ENCODE assay signal across 17 cellular contexts in the genomic region with DNA sequence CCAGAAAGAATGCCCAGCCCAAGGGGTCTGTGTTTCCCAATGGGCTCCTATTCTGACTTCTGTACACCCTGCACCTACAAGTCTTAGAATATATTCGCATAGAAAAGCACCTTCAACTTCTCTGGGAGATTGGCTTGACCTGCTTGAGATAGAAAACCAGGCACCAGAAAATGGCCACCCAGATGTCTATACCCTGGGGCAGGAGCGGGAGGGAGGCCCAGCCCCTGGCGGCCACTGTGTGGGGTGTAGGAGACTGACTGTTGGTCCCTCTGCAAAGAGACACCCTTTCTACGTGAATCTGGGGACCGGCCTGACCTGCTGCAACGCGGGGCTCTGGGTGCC.
"Had no signal": no experiment of that assay in that cellular context is flagged by ENCODE, and none has a peak within 500 bp of the region (broad histone marks: within the 10 kb centered on the region; RNA-seq: fewer than 3 reads in every experiment).

No MANE protein-coding gene starts in this region.

- DNase-seq: activated CD4-positive, alpha-beta T cell treated with anti-CD3 and anti-CD28 coated beads, Interleukin-2, amount 10 ng/mL, durations not matched to agents 7 days and 5 days; activated CD4-positive, CD25-positive, alpha-beta regulatory T cell; activated naive CD4-positive, alpha-beta T cell treated with anti-CD3 and anti-CD28 coated beads for 36 hours; activated T-cell treated with anti-CD3 and anti-CD28 coated beads for 4 hours; adrenal gland; caudate nucleus; colonic mucosa; esophagus squamous epithelium; foreskin fibroblast; naive B cell; stimulated activated CD4-positive, alpha-beta T cell treated with anti-CD3 and anti-CD28 coated beads, Interleukin-4, amount 100 ng/mL, for 4 hours; stimulated activated naive CD8-positive, alpha-beta T cell treated with anti-CD3 and anti-CD28 coated beads, Interleukin-15, amount 100 ng/mL, for 72 hours; testis had no signal

- ATAC-seq: activated T-helper 17 cell treated with anti-CD3 and anti-CD28 coated beads, Interleukin-2, amount 50 U/mL, for 72 hours; stimulated activated naive CD8-positive, alpha-beta T cell treated with anti-CD3 and anti-CD28 coated beads, Interleukin-15, amount 100 ng/mL, for 72 hours; upper lobe of right lung had no signal

- H3K27ac ChIP-seq: adrenal gland, colonic mucosa, esophagus squamous epithelium, neutrophil, skin epidermis, testis, upper lobe of right lung had no signal
